Comparison of ENCODE assay signal across 16 cellular contexts in genomic region chr15:82532991-82533481, GRCh38.
"Had no signal": no experiment of that assay in that cellular context is flagged by ENCODE, and none has a peak within 500 bp of the region (broad histone marks: within the 10 kb centered on the region; RNA-seq: fewer than 3 reads in every experiment).

No MANE protein-coding gene starts in this region.

- H3K27me3 Mint-ChIP-seq: activated CD4-positive, alpha-beta T cell treated with anti-CD3 and anti-CD28 coated beads for 36 hours; stimulated activated naive CD8-positive, alpha-beta T cell treated with anti-CD3 and anti-CD28 coated beads, Interleukin-15, amount 100 ng/mL, for 72 hours had no signal

- DNase-seq: activated CD4-positive, alpha-beta T cell treated with anti-CD3 and anti-CD28 coated beads for 36 hours; activated naive CD4-positive, alpha-beta T cell treated with Interleukin-2 at 50 U/mL for 16 hours; brain microvascular endothelial cell; central memory CD4-positive, alpha-beta T cell; colonic mucosa; erythroblast; nucleus accumbens; stimulated activated CD4-positive, alpha-beta T cell treated with anti-CD3 and anti-CD28 coated beads, Interleukin-2, amount 100 ng/mL, for 48 hours; stimulated activated naive CD8-positive, alpha-beta T cell treated with anti-CD3 and anti-CD28 coated beads, Interleukin-15, amount 100 ng/mL, for 72 hours; trophoblast cell had no signal

- H3K27ac ChIP-seq: brain microvascular endothelial cell, colonic mucosa, skin epidermis, suprapubic skin had no signal

- H3K4me3 ChIP-seq: colonic mucosa, skin epidermis, suprapubic skin had no signal

- H3K27me3 ChIP-seq: brain microvascular endothelial cell, colonic mucosa, suprapubic skin had no signal

- H3K9me3 ChIP-seq: colonic mucosa, suprapubic skin had no signal

- H3K4me3 Mint-ChIP-seq: activated CD4-positive, alpha-beta T cell treated with anti-CD3 and anti-CD28 coated beads for 36 hours; mesothelial cell of epicardium; nephron; stimulated activated naive CD8-positive, alpha-beta T cell treated with anti-CD3 and anti-CD28 coated beads, Interleukin-15, amount 100 ng/mL, for 72 hours; WTC11 had no signal

- H3K27ac Mint-ChIP-seq: activated CD4-positive, alpha-beta T cell treated with anti-CD3 and anti-CD28 coated beads for 36 hours; mesothelial cell of epicardium; nephron; WTC11 had no signal

- ATAC-seq: activated CD4-positive, alpha-beta T cell treated with anti-CD3 and anti-CD28 coated beads for 36 hours; left lobe of liver; stimulated activated naive CD8-positive, alpha-beta T cell treated with anti-CD3 and anti-CD28 coated beads, Interleukin-15, amount 100 ng/mL, for 72 hours; WTC11 had no signal

- H3K9me3 Mint-ChIP-seq: mesothelial cell of epicardium; nephron; stimulated activated naive CD8-positive, alpha-beta T cell treated with anti-CD3 and anti-CD28 coated beads, Interleukin-15, amount 100 ng/mL, for 72 hours had no signal
